ENCODE assay signal across 28 cellular contexts in genomic region chr10:10044959-10045764, GRCh38.
DNase-seq lines count a peak whose midpoint lies in the region; ATAC-seq and TF ChIP-seq lines count a peak whose summit lies in the region.
"Had no signal": no experiment of that assay in that cellular context is flagged by ENCODE, and none has a peak within 500 bp of the region (broad histone marks: within the 10 kb centered on the region; RNA-seq: fewer than 3 reads in every experiment).

No MANE protein-coding gene starts in this region.

- no peak overlapping the region; the same call in 1 of the 2 replicates for H3K4ac ChIP-seq in IMR-90 (ENCODE audit: low read depth, low read length)

- no peak overlapping the region for H2BK20ac ChIP-seq in IMR-90 (ENCODE audit: low read depth, low read length)

- no peak overlapping the region for H3K4me2 ChIP-seq in IMR-90 (ENCODE audit: low read depth, low read length)

- H2BK15ac ChIP-seq in IMR-90 (ENCODE audit: low read depth, low read length): no peak overlapping the region

- in situ Hi-C loops in IMR-90 (cut with MboI; ENCODE audit: low sequenced_read_pairs): no loop called here

- no peak overlapping the region for H4K91ac ChIP-seq in IMR-90 (ENCODE audit: insufficient read depth, low read depth, low read length)

- no peak overlapping the region for H3K56ac ChIP-seq in IMR-90 (ENCODE audit: extremely low read depth, insufficient read depth, low read length)

- no peaks in the 10 kb centered on the region for H3K27me3 Mint-ChIP-seq in memory B cell
- H3K27me3 Mint-ChIP-seq: natural killer cell treated with Interleukin-12 subunit alpha and Interleukin-12 subunit beta and Interleukin-15 and Interleukin-18, amount 100 ng/mL, for 72 hours had no signal

- ATAC-seq in GM21576 (IDR thresholded peaks at IDR 0.05; ENCODE audit: unreplicated experiment) (peak; percentile 64), IMR-90 (ENCODE audit: low read depth) (no peak), memory B cell (ENCODE audit: low read depth) (peak; percentile 70), gastroesophageal sphincter (no peak)
- peak; percentile 21 for ATAC-seq in stimulated activated effector memory CD8-positive, alpha-beta T cell treated with anti-CD3 and anti-CD28 coated beads, Interleukin-12 subunit alpha, Interleukin-12 subunit beta, amount 100 ng/mL, for 72 hours
- ATAC-seq: body of pancreas; GM12878; left ventricle myocardium superior; natural killer cell treated with Interleukin-12 subunit alpha and Interleukin-12 subunit beta and Interleukin-15 and Interleukin-18, amount 100 ng/mL, for 72 hours; PC-3; Right ventricle myocardium inferior had no signal

- DNase-seq in IMR-90 (no peak), memory B cell (ENCODE audit: low spot score in 2 of 2) (no peak), DMS153 (lab: John Stamatoyannopoulos, UW) (no peak)
- DNase-seq in stimulated activated effector memory CD8-positive, alpha-beta T cell treated with anti-CD3 and anti-CD28 coated beads, Interleukin-12 subunit alpha, Interleukin-12 subunit beta, amount 100 ng/mL, for 72 hours (ENCODE audit: low spot score in 2 of 2): no peak
- DNase-seq in activated CD4-positive, alpha-beta T cell treated with anti-CD3 and anti-CD28 coated beads for 48 hours: no peak
- DNase-seq: activated naive CD4-positive, alpha-beta T cell treated with Interleukin-2 at 50 U/mL for 16 hours; adrenal gland; body of pancreas; C1 segment of cervical spinal cord; Calu3; islet precursor cell; KBM-7; left ventricle myocardium superior; NCI-H1436 treated with DMSO at 0.1 percent for 48 hours; NCI-H446 treated with DMSO at 0.1 percent for 48 hours; ovary; PC-3; stimulated activated CD4-positive, alpha-beta T cell treated with anti-CD3 and anti-CD28 coated beads, Interleukin-12 subunit alpha, Interleukin-12 subunit beta, amount 100 ng/mL, for 4 hours; stimulated activated CD4-positive, alpha-beta T cell treated with anti-CD3 and anti-CD28 coated beads, Interleukin-4, amount 100 ng/mL, for 1 hour; substantia nigra; upper lobe of left lung had no signal

- no peak overlapping the region for H2AK9ac ChIP-seq in IMR-90 (replicated peaks; ENCODE audit: low read depth, low read length, poor library complexity)

- H3K27ac ChIP-seq in IMR-90 (ENCODE audit: insufficient read depth, low read length): no peak overlapping the region
- H3K27ac ChIP-seq in gastroesophageal sphincter: no peak overlapping the region
- H3K27ac ChIP-seq: adrenal gland, body of pancreas, ovary, right atrium auricular region, upper lobe of left lung had no signal

- H3K9ac ChIP-seq in IMR-90 (ENCODE audit: low read depth, low read length): no peak overlapping the region

- H3K27me3 ChIP-seq in IMR-90 (ENCODE audit: control insufficient read depth, insufficient read depth, low read length): no peaks in the 10 kb centered on the region
- H3K27me3 ChIP-seq in gastroesophageal sphincter: no peaks in the 10 kb centered on the region
- H3K27me3 ChIP-seq: adrenal gland, body of pancreas, ovary, right atrium auricular region, upper lobe of left lung had no signal

- no peak overlapping the region for H2BK120ac ChIP-seq in IMR-90 (ENCODE audit: low read depth, low read length)

- TF ChIP-seq EP300 in gastroesophageal sphincter (IDR thresholded peaks at IDR 0.05): no peak

- H2BK5ac ChIP-seq in IMR-90 (ENCODE audit: low read depth, low read length, poor library complexity, severe bottlenecking): no peak overlapping the region

- H2AFZ ChIP-seq in IMR-90 (replicated peaks; ENCODE audit: low read length, poor library complexity): no peak overlapping the region

- peaks cover 2% of the 10 kb centered on the region for H3K4me1 Mint-ChIP-seq in memory B cell
- no peaks in the 10 kb centered on the region for H3K4me1 Mint-ChIP-seq in stimulated activated effector memory CD8-positive, alpha-beta T cell treated with anti-CD3 and anti-CD28 coated beads, Interleukin-12 subunit alpha, Interleukin-12 subunit beta, amount 100 ng/mL, for 72 hours

- H3K36me3 ChIP-seq in IMR-90 (ENCODE audit: control insufficient read depth, insufficient read depth, low read length): no peaks in the 10 kb centered on the region
- no peaks in the 10 kb centered on the region for H3K36me3 ChIP-seq in gastroesophageal sphincter
- H3K36me3 ChIP-seq: adrenal gland, ovary, right atrium auricular region, upper lobe of left lung had no signal

- POLR2A ChIA-PET in IMR-90 (lab: Charles Lee; ENCODE audit: unreplicated experiment): interaction anchor here (0.7 kb wide), 1 partner anchor 1453 kb away, joined by 3 read pairs; no protein-coding TSS in a partner anchor

- CTCF ChIA-PET in IMR-90 (lab: Yijun Ruan, JAX): no interaction called here

- H4K5ac ChIP-seq in IMR-90 (ENCODE audit: low read depth, low read length): no peak overlapping the region

- no peak overlapping the region for H3K14ac ChIP-seq in IMR-90 (replicated peaks; ENCODE audit: low read depth, low read length)

- no peak for TF ChIP-seq POLR2A in IMR-90 (IDR thresholded peaks at IDR 0.05; ENCODE audit: low read depth, low read length)
- no peak for TF ChIP-seq POLR2A in gastroesophageal sphincter (IDR thresholded peaks at IDR 0.05)

- peak overlapping the region; percentile 52; the same call in 1 of the 2 replicates for H3K18ac ChIP-seq in IMR-90 (ENCODE audit: low read depth, low read length)

- no TSS peak for BruUV-seq in IMR-90 (replicated peaks; lab: Mats Ljungman, UMichigan)

- H3K4me1 ChIP-seq in IMR-90 (ENCODE audit: control insufficient read depth, insufficient read depth, low read length): peaks cover 1% of the 10 kb centered on the region; the same call in 1 of the 2 replicates
- H3K4me1 ChIP-seq in gastroesophageal sphincter: no peaks in the 10 kb centered on the region
- H3K4me1 ChIP-seq: adrenal gland, body of pancreas, right atrium auricular region, upper lobe of left lung had no signal

- no peak overlapping the region for H4K8ac ChIP-seq in IMR-90 (ENCODE audit: low read depth in 2 of 2, low read length in 2 of 2)

- H3K9me3 ChIP-seq in IMR-90 (ENCODE audit: control insufficient read depth, insufficient read depth, low read length) (no peaks in the 10 kb centered on the region), gastroesophageal sphincter (no peaks in the 10 kb centered on the region)
- H3K9me3 ChIP-seq: adrenal gland, ovary, right atrium auricular region, upper lobe of left lung had no signal

- H3K27ac Mint-ChIP-seq in memory B cell: no peak overlapping the region
- H3K27ac Mint-ChIP-seq in stimulated activated effector memory CD8-positive, alpha-beta T cell treated with anti-CD3 and anti-CD28 coated beads, Interleukin-12 subunit alpha, Interleukin-12 subunit beta, amount 100 ng/mL, for 72 hours: no peak overlapping the region
- H3K27ac Mint-ChIP-seq: mesothelial cell of epicardium; natural killer cell treated with Interleukin-12 subunit alpha and Interleukin-12 subunit beta and Interleukin-15 and Interleukin-18, amount 100 ng/mL, for 72 hours had no signal

- WGBS in IMR-90 (ENCODE audit: extremely low coverage in 2 of 2, insufficient read length in 1 of 2), 2 experiments: no CpG with 5 or more reads among the region's 4 CpGs
- WGBS in gastroesophageal sphincter (ENCODE audit: low coverage in 1 of 2), 2 donors: 80 to 86% methylated on average over 1 to 4 of the region's 4 CpGs

- no peaks in the 10 kb centered on the region for H3K9me1 ChIP-seq in IMR-90 (ENCODE audit: insufficient read depth, low read length)

- TF ChIP-seq CTCF in IMR-90 (conservative IDR thresholded peaks at IDR 0.05; ENCODE audit: low read depth, low read length): no peak
- no peak for TF ChIP-seq CTCF in gastroesophageal sphincter (IDR thresholded peaks at IDR 0.05)

- H3K36me3 Mint-ChIP-seq in memory B cell: no peaks in the 10 kb centered on the region
- no peaks in the 10 kb centered on the region for H3K36me3 Mint-ChIP-seq in stimulated activated effector memory CD8-positive, alpha-beta T cell treated with anti-CD3 and anti-CD28 coated beads, Interleukin-12 subunit alpha, Interleukin-12 subunit beta, amount 100 ng/mL, for 72 hours
- H3K36me3 Mint-ChIP-seq: mesothelial cell of epicardium; natural killer cell treated with Interleukin-12 subunit alpha and Interleukin-12 subunit beta and Interleukin-15 and Interleukin-18, amount 100 ng/mL, for 72 hours had no signal

- dilution Hi-C loops in IMR-90 (cut with HindIII; ENCODE audit: low sequenced_read_pairs, unreplicated experiment): no loop called here

- H3K4me3 ChIP-seq in IMR-90 (ENCODE audit: insufficient read depth, low read depth, low read length) (no peak overlapping the region), gastroesophageal sphincter (no peak overlapping the region)
- H3K4me3 ChIP-seq: adrenal gland, body of pancreas, GM12878, ovary, right atrium auricular region, upper lobe of left lung had no signal

- intact Hi-C loops in IMR-90 (cut with micrococcal nuclease): loop anchor here (10.0 kb wide), 1 partner anchor 420 kb away; no protein-coding TSS in a partner anchor

- no peaks in the 10 kb centered on the region for H3K79me1 ChIP-seq in IMR-90 (ENCODE audit: low read depth in 1 of 2, low read length in 2 of 2)

- no peak overlapping the region for H3K23ac ChIP-seq in IMR-90 (ENCODE audit: low read depth, low read length)

- H3K9me3 Mint-ChIP-seq in memory B cell: no peaks in the 10 kb centered on the region
- H3K9me3 Mint-ChIP-seq in stimulated activated effector memory CD8-positive, alpha-beta T cell treated with anti-CD3 and anti-CD28 coated beads, Interleukin-12 subunit alpha, Interleukin-12 subunit beta, amount 100 ng/mL, for 72 hours: peaks cover 7% of the 10 kb centered on the region
- H3K9me3 Mint-ChIP-seq: natural killer cell treated with Interleukin-12 subunit alpha and Interleukin-12 subunit beta and Interleukin-15 and Interleukin-18, amount 100 ng/mL, for 72 hours had no signal

- H2AK5ac ChIP-seq in IMR-90 (ENCODE audit: low read depth, low read length): no peak overlapping the region

- no peaks in the 10 kb centered on the region for H4K20me1 ChIP-seq in IMR-90 (ENCODE audit: insufficient read depth, low read length)

- no peak for TF ChIP-seq RAD21 in IMR-90 (IDR thresholded peaks at IDR 0.05; ENCODE audit: low read length)

- no peak overlapping the region for H3K4me3 Mint-ChIP-seq in memory B cell
- H3K4me3 Mint-ChIP-seq in stimulated activated effector memory CD8-positive, alpha-beta T cell treated with anti-CD3 and anti-CD28 coated beads, Interleukin-12 subunit alpha, Interleukin-12 subunit beta, amount 100 ng/mL, for 72 hours: no peak overlapping the region
- H3K4me3 Mint-ChIP-seq: mesothelial cell of epicardium; natural killer cell treated with Interleukin-12 subunit alpha and Interleukin-12 subunit beta and Interleukin-15 and Interleukin-18, amount 100 ng/mL, for 72 hours had no signal

TF ChIP-seq in IMR-90, 13 proteins besides CTCF, POLR2A, EP300 and RAD21 (continues in another document):
- TF ChIP-seq USF2 (IDR thresholded peaks at IDR 0.05; ENCODE audit: low read depth, low read length) (no peak), NFE2L2 (IDR thresholded peaks at IDR 0.05; ENCODE audit: low read depth, low read length) (no peak)

Comparison
In these comparisons a context has a peak if more than half of its experiments do, and no peak if none do; other contexts are left out.
1. ATAC-seq: peak in GM21576 (single experiment), memory B cell (single experiment) and stimulated activated effector memory CD8-positive, alpha-beta T cell treated with anti-CD3 and anti-CD28 coated beads, Interleukin-12 subunit alpha, Interleukin-12 subunit beta, amount 100 ng/mL, for 72 hours (single experiment); none in IMR-90 (single experiment) and gastroesophageal sphincter (single experiment).